Comparison of ENCODE assay signal across 19 cellular contexts in the genomic region with DNA sequence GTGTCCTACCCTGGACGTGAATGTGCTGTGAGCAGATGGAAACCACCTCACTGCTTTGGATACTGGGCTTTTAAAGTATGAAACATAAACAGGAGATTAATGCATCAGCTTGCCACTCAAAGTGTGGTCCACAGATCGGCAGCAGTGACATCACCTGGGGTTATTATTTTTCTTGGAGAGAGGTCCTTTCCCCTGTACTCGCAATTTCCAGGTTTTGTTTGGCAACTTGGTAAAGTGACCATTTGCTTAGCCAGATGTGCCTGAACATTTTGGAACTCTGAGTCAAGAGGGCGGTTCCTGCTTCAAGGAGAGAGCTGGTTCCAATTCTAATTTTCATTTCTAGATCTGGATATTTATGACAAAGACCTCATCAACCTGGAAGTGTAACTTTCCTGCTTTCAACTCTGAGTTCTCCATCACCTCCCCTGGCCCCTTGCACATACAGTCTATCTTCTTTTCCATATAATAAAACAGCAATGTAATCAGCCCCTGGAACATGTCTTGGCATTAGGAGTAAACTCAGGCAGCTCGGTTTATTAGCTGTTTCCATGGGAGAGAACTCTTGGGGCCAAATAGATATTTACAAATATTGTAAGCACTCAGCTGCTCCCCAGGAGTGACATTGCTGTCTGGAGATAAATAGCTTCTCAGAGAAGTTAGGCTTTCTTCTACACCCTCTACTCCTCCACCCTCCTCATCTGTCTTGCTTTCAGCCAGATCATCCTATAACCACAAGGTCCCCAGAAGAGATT.
DNase-seq lines count a peak whose midpoint lies in the region; ATAC-seq and TF ChIP-seq lines count a peak whose summit lies in the region.
"Had no signal": no experiment of that assay in that cellular context is flagged by ENCODE, and none has a peak within 500 bp of the region (broad histone marks: within the 10 kb centered on the region; RNA-seq: fewer than 3 reads in every experiment).

No MANE protein-coding gene starts in this region.

- H3K4me3 ChIP-seq in breast epithelium (no peak overlapping the region), astrocyte of the spinal cord (ENCODE audit: low read depth, low read length) (no peak overlapping the region), left ventricle myocardium inferior (no peak overlapping the region)

- DNase-seq in MCF 10A (ENCODE audit: unreplicated experiment) (peak; percentile 94), breast epithelium (ENCODE audit: low spot score in 2 of 2) (no peak), astrocyte of the spinal cord (ENCODE audit: low read depth, low spot score) (peak; percentile 62), left ventricle myocardium inferior (no peak), globus pallidus (ENCODE audit: low spot score) (no peak), GM13977 (ENCODE audit: low spot score) (no peak), RPMI8226 (no peak)
- no peak for DNase-seq in activated T-cell treated with anti-CD3 and anti-CD28 coated beads, Interleukin-2, amount 50 U/mL, for 72 hours
- DNase-seq: activated CD4-positive, CD25-positive, alpha-beta regulatory T cell; activated CD8-positive, alpha-beta memory T cell treated with anti-CD3 and anti-CD28 coated beads, Interleukin-2, amount 10 ng/mL, durations not matched to agents 7 days and 5 days; activated gamma-delta T cell; COR-L47; foreskin keratinocyte; NCI-H2081; NCI-H748 treated with DMSO at 0.1 percent for 48 hours; stimulated activated CD4-positive, alpha-beta T cell treated with anti-CD3 and anti-CD28 coated beads, Interleukin-12 subunit alpha, Interleukin-12 subunit beta, amount 100 ng/mL, for 4 hours had no signal

- CTCF ChIA-PET in MCF 10A (lab: Yijun Ruan, JAX): interaction anchor here (1.5 kb wide), 1 partner anchor 14 kb away, joined by 9 read pairs; no protein-coding TSS in a partner anchor

- no peak for TF ChIP-seq CTCF in MCF 10A (IDR thresholded peaks at IDR 0.05; ENCODE audit: unreplicated experiment)
- TF ChIP-seq CTCF in breast epithelium (IDR thresholded peaks at IDR 0.05): no peak
- TF ChIP-seq CTCF in astrocyte of the spinal cord (IDR thresholded peaks at IDR 0.05; ENCODE audit: low read depth, low read length): no peak
- TF ChIP-seq CTCF in left ventricle myocardium inferior (IDR thresholded peaks at IDR 0.05; ENCODE audit: borderline replicate concordance): no peak
- TF ChIP-seq CTCF in GM13977 (IDR thresholded peaks at IDR 0.05; ENCODE audit: extremely low read depth, insufficient read depth, missing control alignments): no peak

- H3K9me3 ChIP-seq in breast epithelium: peaks cover 0 to 4% of the 10 kb centered on the region in 2 donors
- peaks cover 18% of the 10 kb centered on the region for H3K9me3 ChIP-seq in left ventricle myocardium inferior (replicated peaks)

- intact Hi-C loops in MCF 10A (cut with micrococcal nuclease): no loop called here
- intact Hi-C loops in breast epithelium (cut with DNase I; ENCODE audit: low total_unique reads): no loop called here
- intact Hi-C loops in left ventricle myocardium inferior (cut with micrococcal nuclease): no loop called here

- H3K27ac Mint-ChIP-seq in MCF 10A (ENCODE audit: low read depth, unreplicated experiment): peak overlapping the region; percentile 81
- no peak overlapping the region for H3K27ac Mint-ChIP-seq in activated T-cell treated with anti-CD3 and anti-CD28 coated beads, Interleukin-2, amount 50 U/mL, for 72 hours
- H3K27ac Mint-ChIP-seq: activated CD8-positive, alpha-beta memory T cell treated with anti-CD3 and anti-CD28 coated beads, Interleukin-2, amount 10 ng/mL, durations not matched to agents 7 days and 5 days; T-helper 1 cell treated with Interleukin-12 subunit alpha and Interleukin-12 subunit beta and Interleukin-4 antibody, amounts not matched to agents 30 μg/mL and 1 μg/mL, for 36 hours had no signal

- TF ChIP-seq POLR2A in breast epithelium (IDR thresholded peaks at IDR 0.05): no peak

- no peak for ATAC-seq in activated T-cell treated with anti-CD3 and anti-CD28 coated beads, Interleukin-2, amount 50 U/mL, for 72 hours (replicated peaks in 1 of 2)
- ATAC-seq: activated CD8-positive, alpha-beta memory T cell treated with anti-CD3 and anti-CD28 coated beads, Interleukin-2, amount 10 ng/mL, durations not matched to agents 7 days and 5 days; foreskin keratinocyte had no signal

- peaks cover 17% of the 10 kb centered on the region for H3K4me1 Mint-ChIP-seq in MCF 10A (ENCODE audit: insufficient read depth, unreplicated experiment)
- no peaks in the 10 kb centered on the region for H3K4me1 Mint-ChIP-seq in activated T-cell treated with anti-CD3 and anti-CD28 coated beads, Interleukin-2, amount 50 U/mL, for 72 hours (ENCODE audit: low read depth)
- H3K4me1 Mint-ChIP-seq: activated CD8-positive, alpha-beta memory T cell treated with anti-CD3 and anti-CD28 coated beads, Interleukin-2, amount 10 ng/mL, durations not matched to agents 7 days and 5 days had no signal

- no TSS peak for BruUV-seq in MCF 10A (replicated peaks; lab: Mats Ljungman, UMichigan)

- H3K9me3 Mint-ChIP-seq in MCF 10A (ENCODE audit: unreplicated experiment): no peaks in the 10 kb centered on the region
- peaks cover 0 to 8% of the 10 kb centered on the region in 2 donors for H3K9me3 Mint-ChIP-seq in activated T-cell treated with anti-CD3 and anti-CD28 coated beads, Interleukin-2, amount 50 U/mL, for 72 hours

- H3K4me3 Mint-ChIP-seq in MCF 10A (ENCODE audit: unreplicated experiment): no peak overlapping the region
- H3K4me3 Mint-ChIP-seq in activated T-cell treated with anti-CD3 and anti-CD28 coated beads, Interleukin-2, amount 50 U/mL, for 72 hours: no peak overlapping the region
- H3K4me3 Mint-ChIP-seq: activated CD8-positive, alpha-beta memory T cell treated with anti-CD3 and anti-CD28 coated beads, Interleukin-2, amount 10 ng/mL, durations not matched to agents 7 days and 5 days; T-helper 1 cell treated with Interleukin-12 subunit alpha and Interleukin-12 subunit beta and Interleukin-4 antibody, amounts not matched to agents 30 μg/mL and 1 μg/mL, for 36 hours had no signal

- POLR2A ChIA-PET in MCF 10A (lab: Yijun Ruan, JAX): interaction anchor here (0.6 to 1.0 kb wide), 4 partner anchors 150 to 431 kb away, joined by 3 to 4 read pairs (median 4); partner anchors contain the start of gene TBX3

- no peaks in the 10 kb centered on the region for H3K36me3 ChIP-seq in breast epithelium
- H3K36me3 ChIP-seq in left ventricle myocardium inferior: no peaks in the 10 kb centered on the region

- H3K27me3 ChIP-seq in breast epithelium (no peaks in the 10 kb centered on the region), left ventricle myocardium inferior (ENCODE audit: low read depth) (no peaks in the 10 kb centered on the region)
- H3K27me3 ChIP-seq: foreskin keratinocyte had no signal

- H3K27me3 Mint-ChIP-seq in MCF 10A (ENCODE audit: insufficient read depth, unreplicated experiment): no peaks in the 10 kb centered on the region
- H3K27me3 Mint-ChIP-seq in activated T-cell treated with anti-CD3 and anti-CD28 coated beads, Interleukin-2, amount 50 U/mL, for 72 hours (ENCODE audit: low read depth): no peaks in the 10 kb centered on the region
- H3K27me3 Mint-ChIP-seq: activated CD8-positive, alpha-beta memory T cell treated with anti-CD3 and anti-CD28 coated beads, Interleukin-2, amount 10 ng/mL, durations not matched to agents 7 days and 5 days had no signal

- H3K4me1 ChIP-seq in breast epithelium (no peaks in the 10 kb centered on the region), left ventricle myocardium inferior (peaks cover 23% of the 10 kb centered on the region)
- H3K4me1 ChIP-seq: foreskin keratinocyte had no signal

- in situ Hi-C loops in astrocyte of the spinal cord (cut with HindIII; ENCODE audit: low sequenced_read_pairs): no loop called here
- in situ Hi-C loops in GM13977 (cut with MboI; ENCODE audit: low pct_unique_long_range_greater_than_20kb, low sequenced_read_pairs, unreplicated experiment): no loop called here

- H3K27ac ChIP-seq in breast epithelium (peak overlapping the region in 1 of 2 donors; percentile 63), left ventricle myocardium inferior (replicated peaks) (peak overlapping the region; percentile 55)
- H3K27ac ChIP-seq: 22Rv1, foreskin keratinocyte, RWPE1 had no signal

- H3K36me3 Mint-ChIP-seq in MCF 10A (ENCODE audit: insufficient read depth, unreplicated experiment): no peaks in the 10 kb centered on the region
- H3K36me3 Mint-ChIP-seq in activated T-cell treated with anti-CD3 and anti-CD28 coated beads, Interleukin-2, amount 50 U/mL, for 72 hours (ENCODE audit: insufficient read depth in 2 of 2): no peaks in the 10 kb centered on the region
- H3K36me3 Mint-ChIP-seq: activated CD8-positive, alpha-beta memory T cell treated with anti-CD3 and anti-CD28 coated beads, Interleukin-2, amount 10 ng/mL, durations not matched to agents 7 days and 5 days had no signal

Comparison
In these comparisons a context has a peak if more than half of its experiments do, and no peak if none do; other contexts are left out.
1. DNase-seq: peak in MCF 10A (single experiment) and astrocyte of the spinal cord (single experiment); none in breast epithelium (0 of 2), left ventricle myocardium inferior (single experiment), activated T-cell treated with anti-CD3 and anti-CD28 coated beads, Interleukin-2, amount 50 U/mL, for 72 hours (0 of 2), globus pallidus (single experiment), GM13977 (single experiment) and RPMI8226 (single experiment).